16 cellular contexts compared by ENCODE assay signal in genomic region chrX:39016551-39016950, GRCh38.
A peak's percentile ranks its signal among the peaks of the same experiment; 100 is the strongest.
DNase-seq lines count a peak whose midpoint lies in the region; ATAC-seq, FAIRE-seq and TF ChIP-seq lines count a peak whose summit lies in the region.
"Had no signal": no experiment of that assay in that cellular context is flagged by ENCODE, and none has a peak within 500 bp of the region (broad histone marks: within the 10 kb centered on the region; RNA-seq: fewer than 3 reads in every experiment).

No MANE protein-coding gene starts in this region.

- peaks cover 52% of the 10 kb centered on the region for H3K4me1 Mint-ChIP-seq in Calu3 (ENCODE audit: low read depth, unreplicated experiment)
- H3K4me1 Mint-ChIP-seq in endodermal cell: peaks cover 48% of the 10 kb centered on the region
- H3K4me1 Mint-ChIP-seq in natural killer cell: no peaks in the 10 kb centered on the region

- BruUV-seq in Calu3 (replicated peaks; lab: Mats Ljungman, UMichigan): no TSS peak

- H3K4me3 ChIP-seq in endodermal cell (ENCODE audit: low read length): no peak overlapping the region
- no peak overlapping the region for H3K4me3 ChIP-seq in left lung
- H3K4me3 ChIP-seq in pancreas: no peak overlapping the region
- H3K4me3 ChIP-seq: BLaER1 had no signal

- no peak overlapping the region for H3K9ac ChIP-seq in endodermal cell (ENCODE audit: extremely low read depth, low read length, poor library complexity, severe bottlenecking)
- H3K9ac ChIP-seq: BLaER1 had no signal

- TF ChIP-seq CTCF in Calu3 (IDR thresholded peaks at IDR 0.05; ENCODE audit: unreplicated experiment) (no peak), endodermal cell (conservative IDR thresholded peaks at IDR 0.05) (no peak), left lung (IDR thresholded peaks at IDR 0.05) (no peak), pancreas (IDR thresholded peaks at IDR 0.05) (no peak), natural killer cell (IDR thresholded peaks at IDR 0.05) (no peak)

- H3K27me3 ChIP-seq in endodermal cell (ENCODE audit: control insufficient read depth, insufficient read depth, low read length, poor library complexity, severe bottlenecking) (no peaks in the 10 kb centered on the region), left lung (no peaks in the 10 kb centered on the region), pancreas (no peaks in the 10 kb centered on the region)
- H3K27me3 ChIP-seq: BLaER1 had no signal

- H3K27ac Mint-ChIP-seq in Calu3 (ENCODE audit: unreplicated experiment): peak overlapping the region; percentile 30
- peak overlapping the region; percentile 93 for H3K27ac Mint-ChIP-seq in endodermal cell
- H3K27ac Mint-ChIP-seq in natural killer cell: no peak overlapping the region

- DNase-seq in Calu3: peak; percentile 45
- no peak for DNase-seq in endodermal cell
- DNase-seq in left lung: no peak
- DNase-seq in pancreas: peak in 3 of 6 donors; percentile 25 to 42 (median 25)
- no peak for DNase-seq in natural killer cell
- DNase-seq in NK-92 treated with Interleukin-12 subunit alpha and Interleukin-12 subunit beta, amount 100 ng/mL, for 24 hours (lab: John Stamatoyannopoulos, UW): no peak
- no peak for DNase-seq in activated CD4-positive, alpha-beta T cell treated with anti-CD3 and anti-CD28 coated beads for 48 hours
- DNase-seq: DMS 273 treated with DMSO at 0.1 percent for 48 hours, GOT3, KG1, NCI-H1048, NCI-H146, NCI-H510A treated with DMSO at 0.1 percent for 48 hours, NCI-H82 had no signal

- H3K27ac ChIP-seq in endodermal cell (ENCODE audit: low read depth, low read length) (no peak overlapping the region), left lung (no peak overlapping the region), pancreas (peak overlapping the region in 2 of 4 donors; percentile 47 to 56)
- H3K27ac ChIP-seq: BLaER1 had no signal

- no peaks in the 10 kb centered on the region for H3K36me3 Mint-ChIP-seq in Calu3 (ENCODE audit: insufficient read depth, unreplicated experiment)
- no peaks in the 10 kb centered on the region for H3K36me3 Mint-ChIP-seq in endodermal cell (ENCODE audit: low read depth)
- no peaks in the 10 kb centered on the region for H3K36me3 Mint-ChIP-seq in natural killer cell

- intact Hi-C loops in Calu3 (cut with micrococcal nuclease; ENCODE audit: unreplicated experiment): loop anchor here (2.0 to 10.0 kb wide), 3 partner anchors 134 to 228 kb away; no protein-coding TSS in a partner anchor
- intact Hi-C loops in left lung (cut with DNase I): no loop called here
- intact Hi-C loops in pancreas (cut with DNase I): no loop called here
- intact Hi-C loops in natural killer cell (cut with micrococcal nuclease): no loop called here

- H3K9me3 Mint-ChIP-seq in Calu3 (ENCODE audit: low read depth, unreplicated experiment) (no peaks in the 10 kb centered on the region), endodermal cell (peaks cover 47% of the 10 kb centered on the region), natural killer cell (no peaks in the 10 kb centered on the region)

- no peak for FAIRE-seq in pancreas (lab: Jason Lieb, UNC)

- H3K4me1 ChIP-seq in endodermal cell (ENCODE audit: control insufficient read depth, insufficient read depth, low read length) (peaks cover 21% of the 10 kb centered on the region), left lung (no peaks in the 10 kb centered on the region), pancreas (peaks cover 0 to 11% (median 5%) of the 10 kb centered on the region in 3 donors)

- WGBS in endodermal cell (ENCODE audit: insufficient coverage in 1 of 2, insufficient read length in 1 of 2), 2 experiments: 90% methylated on average over 3 of the region's 3 CpGs; no CpG with 5 or more reads in 1 of the 2 experiments
- WGBS in pancreas, 2 donors: 15 to 21% methylated on average over 3 of the region's 3 CpGs

- H3K4me3 Mint-ChIP-seq in Calu3 (ENCODE audit: low read depth, unreplicated experiment) (peak overlapping the region; percentile 41), endodermal cell (peak overlapping the region; percentile 26), natural killer cell (no peak overlapping the region)

- H3K27me3 Mint-ChIP-seq in Calu3 (ENCODE audit: unreplicated experiment): no peaks in the 10 kb centered on the region
- no peaks in the 10 kb centered on the region for H3K27me3 Mint-ChIP-seq in endodermal cell (ENCODE audit: insufficient read depth)
- no peaks in the 10 kb centered on the region for H3K27me3 Mint-ChIP-seq in natural killer cell (ENCODE audit: low read depth in 2 of 2)

- ATAC-seq in left lung (peak; percentile 68), pancreas (peak; percentile 82 to 88 (median 85)), HG03095 (IDR thresholded peaks at IDR 0.05; ENCODE audit: unreplicated experiment) (no peak), natural killer cell (no peak)

- H3K9me3 ChIP-seq in endodermal cell (ENCODE audit: control insufficient read depth, low read length) (no peaks in the 10 kb centered on the region), left lung (no peaks in the 10 kb centered on the region), pancreas (no peaks in the 10 kb centered on the region)
- H3K9me3 ChIP-seq: BLaER1 had no signal

- no peaks in the 10 kb centered on the region for H3K36me3 ChIP-seq in endodermal cell (ENCODE audit: control insufficient read depth, insufficient read depth, low read length)
- no peaks in the 10 kb centered on the region for H3K36me3 ChIP-seq in left lung
- no peaks in the 10 kb centered on the region for H3K36me3 ChIP-seq in pancreas
- H3K36me3 ChIP-seq: BLaER1 had no signal

- CTCF ChIA-PET in Calu3 (lab: Charles Lee): interaction anchor here (0.8 to 1.9 kb wide), 5 partner anchors 34 to 248 kb away, joined by 3 to 12 read pairs (median 3); no protein-coding TSS in a partner anchor

Comparison
In these comparisons a context has a peak if more than half of its experiments do, and no peak if none do; other contexts are left out.
1. H3K27ac Mint-ChIP-seq: peak in Calu3 (single experiment) and endodermal cell (single experiment); none in natural killer cell (0 of 2).
2. ATAC-seq: peak in left lung (single experiment) and pancreas (4 of 4); none in HG03095 (single experiment) and natural killer cell (0 of 3).